7 cellular contexts compared by ENCODE assay signal in the genomic region with DNA sequence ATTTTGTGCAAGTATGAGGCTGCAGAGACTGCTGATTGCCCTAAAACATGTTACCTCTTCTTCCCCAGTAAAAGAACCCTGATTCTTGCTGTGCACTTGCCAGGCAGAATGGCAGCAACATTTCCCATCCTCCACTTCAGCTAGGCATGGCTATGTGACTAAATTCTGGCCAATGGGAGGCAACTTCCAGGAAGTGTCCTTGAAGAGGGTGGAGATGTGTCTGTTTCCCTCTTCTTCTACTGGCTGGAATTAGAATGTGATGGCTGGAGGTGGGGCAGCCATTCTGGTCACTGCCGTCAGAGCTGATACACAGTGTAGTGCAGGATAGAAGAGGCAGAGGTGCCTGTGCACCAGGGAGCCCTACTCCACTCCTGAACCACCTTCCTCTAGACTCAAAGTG.
"Had no signal": no experiment of that assay in that cellular context is flagged by ENCODE, and none has a peak within 500 bp of the region (broad histone marks: within the 10 kb centered on the region; RNA-seq: fewer than 3 reads in every experiment).

No MANE protein-coding gene starts in this region.

- H3K27ac ChIP-seq: HL-60 had no signal

- H3K9me3 Mint-ChIP-seq: GM23338, HFFc6 had no signal

- H3K4me1 Mint-ChIP-seq: GM23338, IgD-negative memory B cell had no signal

- H2AFZ ChIP-seq: GM23338 had no signal

- H3K4me2 ChIP-seq: GM23338 had no signal

- DNase-seq: H9, HCEC 1CT, HFFc6 had no signal

- H3K4me3 ChIP-seq: GM23338 had no signal

- H3K4me3 Mint-ChIP-seq: GM23338, H9, HFFc6, IgD-negative memory B cell had no signal

- H3K27ac Mint-ChIP-seq: GM23338, H9, HFFc6, IgD-negative memory B cell had no signal

- ATAC-seq: GM23338, HepG2 had no signal
